In the genomic region with DNA sequence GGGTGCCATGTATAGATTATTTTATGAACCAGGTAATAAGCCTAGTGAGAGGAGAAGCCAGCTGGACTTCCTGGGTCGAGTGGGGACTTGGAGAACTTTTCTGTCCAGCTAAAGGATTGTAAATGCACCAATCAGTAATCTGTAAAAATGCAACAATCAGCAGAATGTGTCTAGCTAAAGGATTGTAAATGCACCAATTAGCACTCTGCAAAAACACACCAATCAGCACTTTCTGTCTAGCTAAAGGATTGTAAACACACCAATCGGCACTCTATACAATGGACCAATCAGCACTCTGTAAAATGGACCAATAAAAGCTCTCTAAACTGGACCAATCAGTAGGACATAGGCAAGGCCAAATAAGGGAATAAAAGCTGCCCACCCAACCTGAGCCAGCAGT, we compare ENCODE assay signal across 27 cellular contexts.
"Had no signal": no experiment of that assay in that cellular context is flagged by ENCODE, and none has a peak within 500 bp of the region (broad histone marks: within the 10 kb centered on the region; RNA-seq: fewer than 3 reads in every experiment).

No MANE protein-coding gene starts in this region.

- FAIRE-seq: urothelium cell line had no signal

- DNase-seq: stimulated activated CD4-positive, alpha-beta T cell treated with anti-CD3 and anti-CD28 coated beads, Interleukin-2, amount 100 ng/mL, for 48 hours; stimulated activated CD4-positive, alpha-beta T cell treated with anti-CD3 and anti-CD28 coated beads, Interleukin-4, amount 100 ng/mL, for 1 hour; stimulated activated CD4-positive, alpha-beta T cell treated with anti-CD3 and anti-CD28 coated beads, Interleukin-4, amount 100 ng/mL, for 24 hours; stimulated activated CD4-positive, alpha-beta T cell treated with anti-CD3 and anti-CD28 coated beads, Interleukin-4, amount 100 ng/mL, for 4 hours; stimulated activated CD8-positive, alpha-beta memory T cell treated with anti-CD3 and anti-CD28 coated beads, Interleukin-4, amount 100 ng/mL, for 48 hours; stimulated activated naive B cell treated with anti-CD40 and anti-IgM and Interleukin-4, amounts not matched to agents 10 μg/mL and 1 μg/mL and 100 μg/mL, for 72 hours; stimulated activated naive CD4-positive, alpha-beta T cell; stimulated activated naive CD4-positive, alpha-beta T cell treated with Interleukin-2 at 50 U/mL for 16 hours; stimulated activated naive CD8-positive, alpha-beta T cell treated with anti-CD3 and anti-CD28 coated beads, Interleukin-15, amount 100 ng/mL, for 72 hours; stimulated activated naive CD8-positive, alpha-beta T cell treated with anti-CD3 and anti-CD28 coated beads, Interleukin-15, Interleukin-2, amounts not matched to agents 100 U/mL and 50 U/mL, for 24 hours; stomach; substantia nigra; testis; thyroid gland; tibial artery; transverse colon; trophoblast cell; upper lobe of left lung; upper lobe of right lung; uterus had no signal

- H3K27me3 ChIP-seq: stomach, suprapubic skin, testis, thyroid gland, tibial artery, tibial nerve, transverse colon, upper lobe of left lung, upper lobe of right lung, uterus, vagina had no signal

- H3K9me3 ChIP-seq: stomach, suprapubic skin, testis, thoracic aorta, thyroid gland, tibial artery, tibial nerve, transverse colon, upper lobe of left lung, upper lobe of right lung, uterus, vagina had no signal

- H3K4me1 ChIP-seq: stomach, suprapubic skin, testis, thyroid gland, tibial artery, tibial nerve, transverse colon, upper lobe of left lung, upper lobe of right lung, uterus, vagina had no signal

- H3K36me3 ChIP-seq: stomach, suprapubic skin, thoracic aorta, thyroid gland, tibial artery, tibial nerve, transverse colon, upper lobe of left lung, upper lobe of right lung, uterus, vagina had no signal

- ATAC-seq: stimulated activated effector memory CD8-positive, alpha-beta T cell treated with anti-CD3 and anti-CD28 coated beads, Interleukin-12 subunit alpha, Interleukin-12 subunit beta, amount 100 ng/mL, for 72 hours; stimulated activated memory B cell treated with anti-CD40 and anti-IgM and Interleukin-4, amounts not matched to agents 10 μg/mL and 1 μg/mL and 100 μg/mL, for 72 hours; stimulated activated naive B cell treated with anti-CD40 and anti-IgM and Interleukin-4, amounts not matched to agents 10 μg/mL and 1 μg/mL and 100 μg/mL, for 72 hours; stimulated activated naive CD8-positive, alpha-beta T cell treated with anti-CD3 and anti-CD28 coated beads, Interleukin-15, amount 100 ng/mL, for 72 hours; stimulated activated naive CD8-positive, alpha-beta T cell treated with anti-CD3 and anti-CD28 coated beads, Interleukin-15, Interleukin-2, amounts not matched to agents 100 U/mL and 50 U/mL, for 24 hours; upper lobe of right lung had no signal

- H3K27ac ChIP-seq: stomach, suprapubic skin, testis, thoracic aorta, thyroid gland, tibial artery, tibial nerve, transverse colon, upper lobe of left lung, upper lobe of right lung, uterus, vagina had no signal

- H3K4me3 ChIP-seq: stomach, suprapubic skin, testis, thoracic aorta, thyroid gland, tibial artery, tibial nerve, transverse colon, upper lobe of left lung, upper lobe of right lung, uterus, vagina had no signal
